Comparison of ENCODE assay signal across 8 cellular contexts in the genomic region with DNA sequence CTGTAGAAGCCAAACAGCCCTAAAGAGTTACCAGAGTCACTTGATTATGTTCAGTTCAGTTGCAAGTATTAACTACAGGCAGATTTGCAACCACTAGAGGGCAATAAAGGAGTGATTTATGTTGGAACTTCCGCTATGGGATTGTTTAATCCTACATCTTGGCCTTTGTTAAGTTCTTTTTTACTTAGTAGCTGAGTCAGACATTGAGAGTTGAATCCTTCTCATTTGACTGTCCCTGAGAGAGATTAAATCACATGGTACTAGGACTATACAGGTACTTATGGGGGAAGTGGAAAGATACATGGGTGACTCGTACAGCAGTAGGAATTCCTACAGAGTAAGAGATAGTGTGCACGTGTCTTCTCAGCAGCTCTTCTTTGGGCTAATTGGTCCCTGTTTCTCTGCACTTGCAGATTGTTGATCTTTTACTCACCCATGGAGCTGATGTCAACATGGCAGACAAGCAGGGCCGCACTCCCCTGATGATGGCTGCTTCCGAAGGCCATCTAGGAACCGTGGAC. TPM values are rescaled to one million over a fixed set of nuclear protein-coding genes. Genes with fewer than 3 reads are reported as not detected.
A peak's percentile ranks its signal among the peaks of the same experiment; 100 is the strongest.
DNase-seq lines count a peak whose midpoint lies in the region; ATAC-seq and TF ChIP-seq lines count a peak whose summit lies in the region.

No MANE protein-coding gene starts in this region.

- H3K79me2 ChIP-seq in parathyroid adenoma: no peaks in the 10 kb centered on the region

- H3K4me3 ChIP-seq in fibroblast of the aortic adventitia (ENCODE audit: low read depth, low read length) (no peak overlapping the region), parathyroid adenoma (ENCODE audit: low read depth, low read length) (no peak overlapping the region)

- ATAC-seq in GM18858 (IDR thresholded peaks at IDR 0.05; ENCODE audit: unreplicated experiment): no peak

- H3K36me3 ChIP-seq in parathyroid adenoma (ENCODE audit: control insufficient read depth, insufficient read depth, low read length): no peaks in the 10 kb centered on the region

- no peak overlapping the region for H3K27ac ChIP-seq in parathyroid adenoma

- no peaks in the 10 kb centered on the region for H3K27me3 ChIP-seq in parathyroid adenoma (ENCODE audit: control insufficient read depth, insufficient read depth, low read length)

- H3K4me1 Mint-ChIP-seq in activated CD4-positive, alpha-beta memory T cell treated with anti-CD3 and anti-CD28 coated beads for 36 hours (ENCODE audit: low read depth): peaks cover 11% of the 10 kb centered on the region
- H3K4me1 Mint-ChIP-seq in activated CD4-positive, alpha-beta memory T cell treated with anti-CD3 and anti-CD28 coated beads, Interleukin-2, amount 10 ng/mL, durations not matched to agents 7 days and 5 days: peaks cover 6% of the 10 kb centered on the region

- H3K27me3 Mint-ChIP-seq in activated CD4-positive, alpha-beta memory T cell treated with anti-CD3 and anti-CD28 coated beads for 36 hours: no peaks in the 10 kb centered on the region
- H3K27me3 Mint-ChIP-seq in activated CD4-positive, alpha-beta memory T cell treated with anti-CD3 and anti-CD28 coated beads, Interleukin-2, amount 10 ng/mL, durations not matched to agents 7 days and 5 days: no peaks in the 10 kb centered on the region

- no peaks in the 10 kb centered on the region for H3K36me3 Mint-ChIP-seq in activated CD4-positive, alpha-beta memory T cell treated with anti-CD3 and anti-CD28 coated beads for 36 hours
- H3K36me3 Mint-ChIP-seq in activated CD4-positive, alpha-beta memory T cell treated with anti-CD3 and anti-CD28 coated beads, Interleukin-2, amount 10 ng/mL, durations not matched to agents 7 days and 5 days (ENCODE audit: low read depth): no peaks in the 10 kb centered on the region

- POLR2A ChIA-PET in activated CD4-positive, alpha-beta memory T cell treated with anti-CD3 and anti-CD28 coated beads for 36 hours (lab: Charles Lee): interaction anchor here (1.3 kb wide), 1 partner anchor 11 kb away, joined by 3 read pairs; no protein-coding TSS in a partner anchor
- POLR2A ChIA-PET in activated CD4-positive, alpha-beta memory T cell treated with anti-CD3 and anti-CD28 coated beads, Interleukin-2, amount 10 ng/mL, durations not matched to agents 7 days and 5 days (lab: Charles Lee): interaction anchor here (1.0 kb wide), 1 partner anchor 337 kb away, joined by 3 read pairs; no protein-coding TSS in a partner anchor

- no peak overlapping the region for H3K4me2 ChIP-seq in parathyroid adenoma (ENCODE audit: low read length)

- H3K4me3 Mint-ChIP-seq in activated CD4-positive, alpha-beta memory T cell treated with anti-CD3 and anti-CD28 coated beads for 36 hours: no peak overlapping the region
- no peak overlapping the region for H3K4me3 Mint-ChIP-seq in activated CD4-positive, alpha-beta memory T cell treated with anti-CD3 and anti-CD28 coated beads, Interleukin-2, amount 10 ng/mL, durations not matched to agents 7 days and 5 days

- H3K4me1 ChIP-seq in parathyroid adenoma: peaks cover 7% of the 10 kb centered on the region

- H2AFZ ChIP-seq in parathyroid adenoma: peak overlapping the region; percentile 41

- no peak for DNase-seq in activated CD4-positive, alpha-beta memory T cell treated with anti-CD3 and anti-CD28 coated beads for 36 hours
- no peak for DNase-seq in activated CD4-positive, alpha-beta memory T cell treated with anti-CD3 and anti-CD28 coated beads, Interleukin-2, amount 10 ng/mL, durations not matched to agents 7 days and 5 days
- peak; percentile 30 for DNase-seq in NCI-H1092 (lab: John Stamatoyannopoulos, UW)
- peak; percentile 52 for DNase-seq in SKM-1 treated with dmso at 0.1 percent for 144 hours (lab: John Stamatoyannopoulos, UW; ENCODE audit: unreplicated experiment)
- peak; percentile 86 for DNase-seq in fibroblast of the aortic adventitia (ENCODE audit: low read depth)
- no peak for DNase-seq in activated effector memory CD4-positive, alpha-beta T cell treated with anti-CD3 and anti-CD28 coated beads, Interleukin-2, amount 50 U/mL, for 16 hours

- H3K9ac ChIP-seq in parathyroid adenoma: no peak overlapping the region

- H3K9me3 Mint-ChIP-seq in activated CD4-positive, alpha-beta memory T cell treated with anti-CD3 and anti-CD28 coated beads for 36 hours: no peaks in the 10 kb centered on the region
- no peaks in the 10 kb centered on the region for H3K9me3 Mint-ChIP-seq in activated CD4-positive, alpha-beta memory T cell treated with anti-CD3 and anti-CD28 coated beads, Interleukin-2, amount 10 ng/mL, durations not matched to agents 7 days and 5 days

- CTCF ChIA-PET in activated CD4-positive, alpha-beta memory T cell treated with anti-CD3 and anti-CD28 coated beads for 36 hours (lab: Charles Lee): interaction anchor here (0.6 to 4.8 kb wide), 40 partner anchors 8 to 733 kb away, joined by 3 to 100 read pairs (median 4); a partner anchor contains a TSS
- CTCF ChIA-PET in activated CD4-positive, alpha-beta memory T cell treated with anti-CD3 and anti-CD28 coated beads, Interleukin-2, amount 10 ng/mL, durations not matched to agents 7 days and 5 days (lab: Charles Lee): interaction anchor here (1.3 to 2.5 kb wide), 15 partner anchors 8 to 984 kb away, joined by 4 to 36 read pairs (median 9); a partner anchor contains a TSS

- no peaks in the 10 kb centered on the region for H3K9me3 ChIP-seq in parathyroid adenoma (ENCODE audit: control insufficient read depth, low read length)

- peak overlapping the region; percentile 2 for H3K27ac Mint-ChIP-seq in activated CD4-positive, alpha-beta memory T cell treated with anti-CD3 and anti-CD28 coated beads for 36 hours
- H3K27ac Mint-ChIP-seq in activated CD4-positive, alpha-beta memory T cell treated with anti-CD3 and anti-CD28 coated beads, Interleukin-2, amount 10 ng/mL, durations not matched to agents 7 days and 5 days: no peak overlapping the region

- intact Hi-C loops in activated CD4-positive, alpha-beta memory T cell treated with anti-CD3 and anti-CD28 coated beads for 36 hours (cut with micrococcal nuclease): loop anchor here (1.0 to 10.0 kb wide), 6 partner anchors 324 to 984 kb away; a partner anchor contains a TSS

- peak; percentile 64 for TF ChIP-seq CTCF in fibroblast of the aortic adventitia (IDR thresholded peaks at IDR 0.05; ENCODE audit: insufficient read depth, low read length)
- peak; percentile 72 for TF ChIP-seq CTCF in parathyroid adenoma (IDR thresholded peaks at IDR 0.05)

RNA-seq across cellular contexts. Expression of a gene that starts 40.3 kb away (rescaled TPM):
- 1 to 10 TPM; 9.4 to 9.7 TPM for total RNA-seq in activated CD4-positive, alpha-beta memory T cell treated with anti-CD3 and anti-CD28 coated beads for 36 hours
- 10 to 100 TPM; 28.9 to 30.3 TPM for total RNA-seq in activated CD4-positive, alpha-beta memory T cell treated with anti-CD3 and anti-CD28 coated beads, Interleukin-2, amount 10 ng/mL, durations not matched to agents 7 days and 5 days
- 16.4 and 29.5 TPM in 2 replicates for total RNA-seq in fibroblast of the aortic adventitia (ENCODE audit: low replicate concordance)

Comparison
In these comparisons a context has a peak if more than half of its experiments do, and no peak if none do; other contexts are left out.
1. DNase-seq: peak in NCI-H1092 (single experiment), SKM-1 treated with dmso at 0.1 percent for 144 hours (single experiment) and fibroblast of the aortic adventitia (single experiment); none in activated CD4-positive, alpha-beta memory T cell treated with anti-CD3 and anti-CD28 coated beads for 36 hours (single experiment), activated CD4-positive, alpha-beta memory T cell treated with anti-CD3 and anti-CD28 coated beads, Interleukin-2, amount 10 ng/mL, durations not matched to agents 7 days and 5 days (single experiment) and activated effector memory CD4-positive, alpha-beta T cell treated with anti-CD3 and anti-CD28 coated beads, Interleukin-2, amount 50 U/mL, for 16 hours (single experiment).